In genomic region chr4:1191621-1192020, GRCh38 we compare ENCODE assay signal across 11 cellular contexts. TPM values are rescaled to one million over a fixed set of nuclear protein-coding genes. Genes with fewer than 3 reads are reported as not detected.
DNase-seq lines count a peak whose midpoint lies in the region; ATAC-seq and TF ChIP-seq lines count a peak whose summit lies in the region.
"Had no signal": no experiment of that assay in that cellular context is flagged by ENCODE, and none has a peak within 500 bp of the region (broad histone marks: within the 10 kb centered on the region; RNA-seq: fewer than 3 reads in every experiment).

No MANE protein-coding gene starts in this region.

- H3K36me3 ChIP-seq in esophagus squamous epithelium (no peaks in the 10 kb centered on the region), upper lobe of right lung (no peaks in the 10 kb centered on the region)

- H3K4me1 ChIP-seq in esophagus squamous epithelium: peaks cover 21 to 54% (median 27%) of the 10 kb centered on the region in 3 donors
- peaks cover 27% of the 10 kb centered on the region for H3K4me1 ChIP-seq in upper lobe of right lung

- H3K36me3 Mint-ChIP-seq in nephron (ENCODE audit: low read depth): no peaks in the 10 kb centered on the region

- H3K4me3 ChIP-seq in esophagus squamous epithelium (no peak overlapping the region), upper lobe of right lung (no peak overlapping the region)

- peak overlapping the region in 2 of 3 experiments; percentile 95 to 98 for H3K27ac Mint-ChIP-seq in nephron

- no peak for TF ChIP-seq CTCF in esophagus squamous epithelium (IDR thresholded peaks at IDR 0.05)
- TF ChIP-seq CTCF in nephron (IDR thresholded peaks at IDR 0.05; ENCODE audit: unreplicated experiment in 3 of 3): no peak
- TF ChIP-seq CTCF in upper lobe of right lung (IDR thresholded peaks at IDR 0.05): no peak
- no peak for TF ChIP-seq CTCF in GM20000 (IDR thresholded peaks at IDR 0.05; ENCODE audit: extremely low read depth, missing control alignments)

- no peak overlapping the region for H3K4me3 Mint-ChIP-seq in nephron
- H3K4me3 Mint-ChIP-seq: activated T-cell treated with anti-CD3 and anti-CD28 coated beads, Interleukin-2, amount 50 U/mL, for 4 hours; neural crest cell had no signal

- no peaks in the 10 kb centered on the region for H3K9me3 ChIP-seq in esophagus squamous epithelium
- H3K9me3 ChIP-seq in upper lobe of right lung: no peaks in the 10 kb centered on the region

- H3K27me3 Mint-ChIP-seq in nephron (ENCODE audit: low read depth): no peaks in the 10 kb centered on the region

- ATAC-seq in upper lobe of right lung: peak; percentile 3
- no peak for ATAC-seq in HG02885 (IDR thresholded peaks at IDR 0.05; ENCODE audit: poor library complexity, unreplicated experiment)
- ATAC-seq: activated T-cell treated with anti-CD3 and anti-CD28 coated beads, Interleukin-2, amount 50 U/mL, for 4 hours had no signal

- H3K27me3 ChIP-seq in esophagus squamous epithelium (no peaks in the 10 kb centered on the region), upper lobe of right lung (no peaks in the 10 kb centered on the region)

- peaks cover 3% of the 10 kb centered on the region for H3K9me3 Mint-ChIP-seq in nephron
- H3K9me3 Mint-ChIP-seq: activated T-cell treated with anti-CD3 and anti-CD28 coated beads, Interleukin-2, amount 50 U/mL, for 4 hours; neural crest cell had no signal

- intact Hi-C loops in esophagus squamous epithelium (cut with DNase I) (no loop called here), upper lobe of right lung (cut with DNase I) (no loop called here)

- WGBS in esophagus squamous epithelium, 2 donors: 66% methylated on average over 4 of the region's 5 CpGs; no CpG with 5 or more reads in 1 of the 2 donors

- H3K27ac ChIP-seq in esophagus squamous epithelium (peak overlapping the region; percentile 34 to 89 (median 82)), upper lobe of right lung (peak overlapping the region; percentile 77)

- peaks cover 25% of the 10 kb centered on the region for H3K4me1 Mint-ChIP-seq in nephron
- H3K4me1 Mint-ChIP-seq: neural crest cell had no signal

- TF ChIP-seq POLR2A in esophagus squamous epithelium (IDR thresholded peaks at IDR 0.05): no peak

- DNase-seq in activated T-cell treated with anti-CD3 and anti-CD28 coated beads, Interleukin-2, amount 50 U/mL, for 48 hours: peak; percentile 7 to 11
- DNase-seq in activated T-cell treated with anti-CD3 and anti-CD28 coated beads, Interleukin-2, amount 50 U/mL, for 1 hour: no peak
- DNase-seq in esophagus squamous epithelium (lab: John Stamatoyannopoulos, UW) (no peak), upper lobe of right lung (peak; percentile 58), GM20000 (ENCODE audit: low spot score) (no peak), AG08396 (ENCODE audit: low spot score) (no peak)
- DNase-seq: activated T-cell treated with anti-CD3 and anti-CD28 coated beads, Interleukin-2, amount 50 U/mL, for 4 hours had no signal

RNA-seq across cellular contexts. Expression of gene SPON2, which starts 19.2 kb away (rescaled TPM):
- total RNA-seq in esophagus squamous epithelium (10 to 100 TPM; 14.5 to 53.4 (median 21.3) TPM), upper lobe of right lung (43.9 TPM)
- total RNA-seq: G401 had no signal

RNA-seq across cellular contexts. Expression of gene CTBP1, which starts 57.3 kb away (rescaled TPM):
- total RNA-seq in esophagus squamous epithelium: 100 to 1,000 TPM in 3 of 4 donors, 10 to 100 TPM in 1; 72.2 to 121 (median 113) TPM
- 169 TPM for total RNA-seq in upper lobe of right lung

Comparison
In these comparisons a context has a peak if more than half of its experiments do, and no peak if none do; other contexts are left out.
1. DNase-seq: peak in activated T-cell treated with anti-CD3 and anti-CD28 coated beads, Interleukin-2, amount 50 U/mL, for 48 hours (2 of 2) and upper lobe of right lung (single experiment); none in activated T-cell treated with anti-CD3 and anti-CD28 coated beads, Interleukin-2, amount 50 U/mL, for 1 hour (single experiment), esophagus squamous epithelium (single experiment), GM20000 (single experiment) and AG08396 (single experiment).